Comparison of ENCODE assay signal across 39 cellular contexts in the genomic region with DNA sequence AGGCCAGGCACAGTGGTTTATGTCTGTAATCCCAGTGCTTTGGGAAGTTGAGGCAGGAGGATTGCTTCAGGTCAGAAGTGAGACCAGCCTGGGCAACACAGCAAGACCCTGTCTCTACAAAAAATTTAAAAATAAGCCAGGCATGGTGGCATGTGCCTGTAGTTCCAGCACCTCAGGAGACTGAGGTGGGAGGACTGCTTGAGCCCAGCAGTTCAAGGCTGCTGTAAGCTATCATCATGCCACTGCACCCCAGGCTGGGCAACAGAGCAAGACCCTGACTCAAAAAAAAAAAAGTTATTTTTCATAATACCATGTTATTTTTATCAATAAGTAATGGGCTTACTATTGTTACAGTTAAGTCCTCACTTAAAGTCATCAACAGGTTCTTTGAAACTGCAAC.
"Had no signal": no experiment of that assay in that cellular context is flagged by ENCODE, and none has a peak within 500 bp of the region (broad histone marks: within the 10 kb centered on the region; RNA-seq: fewer than 3 reads in every experiment).

No MANE protein-coding gene starts in this region.

- H3K4me3 ChIP-seq: adrenal gland, ascending aorta, body of pancreas, breast epithelium, cardiac muscle cell had no signal

- H3K4me1 ChIP-seq: adrenal gland, ascending aorta, body of pancreas, breast epithelium had no signal

- ATAC-seq: activated naive CD4-positive, alpha-beta T cell treated with anti-CD3 and anti-CD28 coated beads, Interleukin-2, amount 50 U/mL, for 72 hours; activated naive CD8-positive, alpha-beta T cell treated with anti-CD3 and anti-CD28 coated beads, Interleukin-2, amount 50 U/mL, for 24 hours; activated T-cell treated with anti-CD3 and anti-CD28 coated beads, Interleukin-2, amount 50 U/mL, for 4 hours; activated T-cell treated with anti-CD3 and anti-CD28 coated beads, Interleukin-2, amount 50 U/mL, for 72 hours; activated T-helper 17 cell treated with anti-CD3 and anti-CD28 coated beads, Interleukin-2, amount 50 U/mL, for 72 hours; body of pancreas had no signal

- H3K27ac Mint-ChIP-seq: activated naive CD4-positive, alpha-beta T cell treated with anti-CD3 and anti-CD28 coated beads for 36 hours; activated naive CD4-positive, alpha-beta T cell treated with anti-CD3 and anti-CD28 coated beads, Interleukin-2, amount 10 ng/mL, durations not matched to agents 7 days and 5 days; activated naive CD4-positive, alpha-beta T cell treated with anti-CD3 and anti-CD28 coated beads, Interleukin-2, amount 50 U/mL, for 24 hours; activated naive CD4-positive, alpha-beta T cell treated with anti-CD3 and anti-CD28 coated beads, Interleukin-2, amount 50 U/mL, for 72 hours; activated naive CD8-positive, alpha-beta T cell treated with anti-CD3 and anti-CD28 coated beads for 36 hours; activated naive CD8-positive, alpha-beta T cell treated with anti-CD3 and anti-CD28 coated beads, Interleukin-2, amount 10 ng/mL, durations not matched to agents 7 days and 5 days; activated naive CD8-positive, alpha-beta T cell treated with anti-CD3 and anti-CD28 coated beads, Interleukin-2, amount 50 U/mL, for 24 hours; activated T-cell treated with anti-CD3 and anti-CD28 coated beads, Interleukin-2, amount 50 U/mL, for 24 hours; activated T-cell treated with anti-CD3 and anti-CD28 coated beads, Interleukin-2, amount 50 U/mL, for 72 hours; activated T-helper 1 cell treated with anti-CD3 and anti-CD28 coated beads, Interleukin-12 subunit alpha, Interleukin-12 subunit beta, Interleukin-2, Interleukin-4 antibody, amounts not matched to agents 30 ng/mL and 10 ng/mL and 1 ng/mL, durations not matched to agents 14 hours and 24 hours and 36 hours; activated T-helper 17 cell treated with anti-CD3 and anti-CD28 coated beads, Interleukin-2, amount 50 U/mL, for 72 hours; activated T-helper 2 cell treated with anti-CD3 and anti-CD28 coated beads, Interferon-gamma antibody, Interleukin-2, Interleukin-4, amounts not matched to agents 10 μg/mL and 5 μg/mL and 100 μg/mL, durations not matched to agents 14 hours and 24 hours and 36 hours; brain had no signal

- H3K36me3 ChIP-seq: breast epithelium had no signal

- H3K27me3 Mint-ChIP-seq: activated naive CD4-positive, alpha-beta T cell treated with anti-CD3 and anti-CD28 coated beads, Interleukin-2, amount 10 ng/mL, durations not matched to agents 7 days and 5 days; activated naive CD4-positive, alpha-beta T cell treated with anti-CD3 and anti-CD28 coated beads, Interleukin-2, amount 50 U/mL, for 24 hours; activated naive CD8-positive, alpha-beta T cell; activated naive CD8-positive, alpha-beta T cell treated with anti-CD3 and anti-CD28 coated beads for 36 hours; activated naive CD8-positive, alpha-beta T cell treated with anti-CD3 and anti-CD28 coated beads, Interleukin-2, amount 10 ng/mL, durations not matched to agents 7 days and 5 days; activated naive CD8-positive, alpha-beta T cell treated with anti-CD3 and anti-CD28 coated beads, Interleukin-2, amount 50 U/mL, for 24 hours; activated T-cell treated with anti-CD3 and anti-CD28 coated beads, Interleukin-2, amount 50 U/mL, for 24 hours; activated T-helper 17 cell treated with anti-CD3 and anti-CD28 coated beads, Interleukin-2, amount 50 U/mL, for 72 hours; brain; central memory CD8-positive, alpha-beta T cell had no signal

- H3K4me3 Mint-ChIP-seq: activated naive CD4-positive, alpha-beta T cell treated with anti-CD3 and anti-CD28 coated beads for 36 hours; activated naive CD4-positive, alpha-beta T cell treated with anti-CD3 and anti-CD28 coated beads, Interleukin-2, amount 10 ng/mL, durations not matched to agents 7 days and 5 days; activated naive CD4-positive, alpha-beta T cell treated with anti-CD3 and anti-CD28 coated beads, Interleukin-2, amount 50 U/mL, for 24 hours; activated naive CD8-positive, alpha-beta T cell; activated naive CD8-positive, alpha-beta T cell treated with anti-CD3 and anti-CD28 coated beads for 36 hours; activated naive CD8-positive, alpha-beta T cell treated with anti-CD3 and anti-CD28 coated beads, Interleukin-2, amount 10 ng/mL, durations not matched to agents 7 days and 5 days; activated naive CD8-positive, alpha-beta T cell treated with anti-CD3 and anti-CD28 coated beads, Interleukin-2, amount 50 U/mL, for 24 hours; activated T-cell treated with anti-CD3 and anti-CD28 coated beads, Interleukin-2, amount 50 U/mL, for 24 hours; activated T-cell treated with anti-CD3 and anti-CD28 coated beads, Interleukin-2, amount 50 U/mL, for 4 hours; activated T-cell treated with anti-CD3 and anti-CD28 coated beads, Interleukin-2, amount 50 U/mL, for 72 hours; activated T-helper 1 cell treated with anti-CD3 and anti-CD28 coated beads, Interleukin-12 subunit alpha, Interleukin-12 subunit beta, Interleukin-2, Interleukin-4 antibody, amounts not matched to agents 30 ng/mL and 10 ng/mL and 1 ng/mL, durations not matched to agents 14 hours and 24 hours and 36 hours; activated T-helper 17 cell treated with anti-CD3 and anti-CD28 coated beads, Interleukin-2, amount 50 U/mL, for 72 hours; brain; central memory CD8-positive, alpha-beta T cell had no signal

- H3K27me3 ChIP-seq: adrenal gland, ascending aorta, body of pancreas, brain microvascular endothelial cell, breast epithelium, cardiac muscle cell had no signal

- DNase-seq: activated effector memory CD4-positive, alpha-beta T cell treated with anti-CD3 and anti-CD28 coated beads, Interleukin-2, amount 50 U/mL, for 16 hours; activated effector memory CD4-positive, alpha-beta T cell treated with Interleukin-2 at 50 U/mL for 16 hours; activated gamma-delta T cell; activated gamma-delta T cell treated with Interleukin-2 at 50 U/mL for 16 hours; activated naive CD4-positive, alpha-beta T cell; activated naive CD4-positive, alpha-beta T cell treated with anti-CD3 and anti-CD28 coated beads for 36 hours; activated naive CD4-positive, alpha-beta T cell treated with anti-CD3 and anti-CD28 coated beads, Interleukin-2, amount 10 ng/mL, durations not matched to agents 7 days and 5 days; activated naive CD4-positive, alpha-beta T cell treated with anti-CD3 and anti-CD28 coated beads, Interleukin-2, amount 50 U/mL, for 16 hours; activated naive CD4-positive, alpha-beta T cell treated with Interleukin-2 at 50 U/mL for 16 hours; activated naive CD8-positive, alpha-beta T cell treated with anti-CD3 and anti-CD28 coated beads for 36 hours; activated naive CD8-positive, alpha-beta T cell treated with anti-CD3 and anti-CD28 coated beads, Interleukin-2, amount 10 ng/mL, durations not matched to agents 7 days and 5 days; activated naive CD8-positive, alpha-beta T cell treated with anti-CD3 and anti-CD28 coated beads, Interleukin-2, amount 50 U/mL, for 24 hours; activated T-cell treated with anti-CD3 and anti-CD28 coated beads, Interleukin-2, amount 50 U/mL, for 24 hours; activated T-cell treated with anti-CD3 and anti-CD28 coated beads, Interleukin-2, amount 50 U/mL, for 4 hours; activated T-cell treated with anti-CD3 and anti-CD28 coated beads, Interleukin-2, amount 50 U/mL, for 48 hours; activated T-cell treated with anti-CD3 and anti-CD28 coated beads, Interleukin-2, amount 50 U/mL, for 72 hours; adrenal gland; amniotic stem cell; amygdala; anterior cingulate cortex; aorta; body of pancreas; brain microvascular endothelial cell; caudate nucleus; central memory CD4-positive, alpha-beta T cell; cerebellar nuclear complex had no signal

- H3K27ac ChIP-seq: adrenal gland, ascending aorta, body of pancreas, brain microvascular endothelial cell, breast epithelium, cardiac muscle cell had no signal

- H3K4me1 Mint-ChIP-seq: activated naive CD4-positive, alpha-beta T cell treated with anti-CD3 and anti-CD28 coated beads, Interleukin-2, amount 10 ng/mL, durations not matched to agents 7 days and 5 days; activated naive CD8-positive, alpha-beta T cell treated with anti-CD3 and anti-CD28 coated beads, Interleukin-2, amount 10 ng/mL, durations not matched to agents 7 days and 5 days; activated naive CD8-positive, alpha-beta T cell treated with anti-CD3 and anti-CD28 coated beads, Interleukin-2, amount 50 U/mL, for 24 hours had no signal

- H3K9me3 Mint-ChIP-seq: activated naive CD4-positive, alpha-beta T cell treated with anti-CD3 and anti-CD28 coated beads for 36 hours; activated naive CD4-positive, alpha-beta T cell treated with anti-CD3 and anti-CD28 coated beads, Interleukin-2, amount 10 ng/mL, durations not matched to agents 7 days and 5 days; activated naive CD4-positive, alpha-beta T cell treated with anti-CD3 and anti-CD28 coated beads, Interleukin-2, amount 50 U/mL, for 24 hours; activated naive CD4-positive, alpha-beta T cell treated with anti-CD3 and anti-CD28 coated beads, Interleukin-2, amount 50 U/mL, for 72 hours; activated naive CD8-positive, alpha-beta T cell treated with anti-CD3 and anti-CD28 coated beads for 36 hours; activated naive CD8-positive, alpha-beta T cell treated with anti-CD3 and anti-CD28 coated beads, Interleukin-2, amount 10 ng/mL, durations not matched to agents 7 days and 5 days; activated naive CD8-positive, alpha-beta T cell treated with anti-CD3 and anti-CD28 coated beads, Interleukin-2, amount 50 U/mL, for 24 hours; activated T-cell treated with anti-CD3 and anti-CD28 coated beads, Interleukin-2, amount 50 U/mL, for 24 hours; activated T-cell treated with anti-CD3 and anti-CD28 coated beads, Interleukin-2, amount 50 U/mL, for 4 hours; activated T-cell treated with anti-CD3 and anti-CD28 coated beads, Interleukin-2, amount 50 U/mL, for 72 hours; activated T-helper 1 cell treated with anti-CD3 and anti-CD28 coated beads, Interleukin-12 subunit alpha, Interleukin-12 subunit beta, Interleukin-2, Interleukin-4 antibody, amounts not matched to agents 30 ng/mL and 10 ng/mL and 1 ng/mL, durations not matched to agents 14 hours and 24 hours and 36 hours; activated T-helper 17 cell treated with anti-CD3 and anti-CD28 coated beads, Interleukin-2, amount 50 U/mL, for 72 hours; activated T-helper 2 cell treated with anti-CD3 and anti-CD28 coated beads, Interferon-gamma antibody, Interleukin-2, Interleukin-4, amounts not matched to agents 10 μg/mL and 5 μg/mL and 100 μg/mL, durations not matched to agents 14 hours and 24 hours and 36 hours; brain; central memory CD8-positive, alpha-beta T cell had no signal

- H3K9me3 ChIP-seq: adrenal gland, ascending aorta, body of pancreas, breast epithelium had no signal

- FAIRE-seq: astrocyte, bronchial epithelial cell had no signal
